In genomic region chr13:46745062-46745461, GRCh38 we compare ENCODE assay signal across 19 cellular contexts.
"Had no signal": no experiment of that assay in that cellular context is flagged by ENCODE, and none has a peak within 500 bp of the region (broad histone marks: within the 10 kb centered on the region; RNA-seq: fewer than 3 reads in every experiment).

No MANE protein-coding gene starts in this region.

- H3K27ac ChIP-seq: KMS-11, SJSA1, SK-N-MC had no signal

- DNase-seq: IMR-90, Kasumi-1, MM.1S, NCI-H1092 treated with DMSO at 0.1 percent for 48 hours, NCI-H1436 treated with DMSO at 0.1 percent for 48 hours, NCI-H1694, NCI-H187 treated with DMSO at 0.1 percent for 48 hours, NCI-H2029 treated with DMSO at 0.1 percent for 48 hours, NCI-H2171 treated with DMSO at 0.1 percent for 48 hours, NCI-H524 treated with DMSO at 0.1 percent for 48 hours, NCI-H69, NCI-H774, Right ventricle myocardium superior, RPMI8226, SIG-M5 had no signal

- FAIRE-seq: RCC 7860 had no signal

- H3K9ac ChIP-seq: KMS-11 had no signal

- H3K4me3 ChIP-seq: SJSA1, SK-N-MC had no signal

- H3K9me3 ChIP-seq: SJSA1 had no signal

- H3K27me3 ChIP-seq: SJSA1 had no signal

- H3K4me2 ChIP-seq: KMS-11 had no signal
